ENCODE assay signal across 10 cellular contexts in genomic region chr9:89442501-89442978, GRCh38. TPM values are rescaled to one million over a fixed set of nuclear protein-coding genes. Genes with fewer than 3 reads are reported as not detected.
DNase-seq lines count a peak whose midpoint lies in the region; ATAC-seq and TF ChIP-seq lines count a peak whose summit lies in the region.
"Had no signal": no experiment of that assay in that cellular context is flagged by ENCODE, and none has a peak within 500 bp of the region (broad histone marks: within the 10 kb centered on the region; RNA-seq: fewer than 3 reads in every experiment).

No MANE protein-coding gene starts in this region.

- H3K4me3 Mint-ChIP-seq in GM23338 = no peak overlapping the region
- no peak overlapping the region for H3K4me3 Mint-ChIP-seq in HFFc6

- H2AFZ ChIP-seq in GM23338 (no peak overlapping the region), OCI-LY3 (ENCODE audit: low read depth, low read length) (no peak overlapping the region), neural cell (ENCODE audit: low read depth, low read length) (no peak overlapping the region)

- H3K9me3 ChIP-seq in OCI-LY3 (ENCODE audit: insufficient read depth, low read length) (no peaks in the 10 kb centered on the region), neural cell (ENCODE audit: low read length) (no peaks in the 10 kb centered on the region), BE2C (no peaks in the 10 kb centered on the region)

- no peak for TF ChIP-seq CTCF in GM23338 (conservative IDR thresholded peaks at IDR 0.05; ENCODE audit: low read depth in 2 of 2)
- TF ChIP-seq CTCF in OCI-LY3 (IDR thresholded peaks at IDR 0.05; ENCODE audit: low read depth, low read length) = no peak
- no peak for TF ChIP-seq CTCF in neural cell (IDR thresholded peaks at IDR 0.05; ENCODE audit: poor library complexity, severe bottlenecking)
- TF ChIP-seq CTCF in HFFc6 (IDR thresholded peaks at IDR 0.05) = no peak
- no peak for TF ChIP-seq CTCF in BE2C (IDR thresholded peaks at IDR 0.05; ENCODE audit: low read depth, low read length)

- H3K79me2 ChIP-seq in GM23338 (replicated peaks; ENCODE audit: insufficient read depth) (peaks cover 63% of the 10 kb centered on the region), OCI-LY3 (ENCODE audit: low read length) (no peaks in the 10 kb centered on the region), neural cell (replicated peaks; ENCODE audit: insufficient read depth, low read length) (peaks cover 28% of the 10 kb centered on the region)

- H3K4me1 ChIP-seq in GM23338 (ENCODE audit: insufficient read depth) = peaks cover 13% of the 10 kb centered on the region; the same call in 1 of the 2 replicates
- H3K4me1 ChIP-seq in OCI-LY3 (ENCODE audit: low read length) = peaks cover 10% of the 10 kb centered on the region
- H3K4me1 ChIP-seq in BE2C = no peaks in the 10 kb centered on the region

- TF ChIP-seq EP300 in neural cell (conservative IDR thresholded peaks at IDR 0.05; ENCODE audit: poor library complexity, severe bottlenecking) = no peak

- no peaks in the 10 kb centered on the region for H3K9me3 Mint-ChIP-seq in GM23338
- H3K9me3 Mint-ChIP-seq in HFFc6 = no peaks in the 10 kb centered on the region; the same call in 1 of the 2 replicates

- no peaks in the 10 kb centered on the region for H3K36me3 ChIP-seq in GM23338 (ENCODE audit: insufficient read depth)
- no peaks in the 10 kb centered on the region for H3K36me3 ChIP-seq in OCI-LY3 (replicated peaks; ENCODE audit: low read depth, low read length)
- no peaks in the 10 kb centered on the region for H3K36me3 ChIP-seq in neural cell (ENCODE audit: insufficient read depth, low read length)
- no peaks in the 10 kb centered on the region for H3K36me3 ChIP-seq in BE2C

- no peak for DNase-seq in GM23338 (ENCODE audit: low spot score)
- no peak for DNase-seq in HFFc6
- DNase-seq in BE2C = no peak
- DNase-seq in DMS 273 treated with DMSO at 0.1 percent for 48 hours (lab: John Stamatoyannopoulos, UW) = no peak
- no peak for DNase-seq in activated CD4-positive, alpha-beta T cell treated with anti-CD3 and anti-CD28 coated beads, Interleukin-2, amount 50 U/mL, for 48 hours
- DNase-seq: activated CD4-positive, CD25-positive, alpha-beta regulatory T cell; NCI-H1417 had no signal

- H3K27ac ChIP-seq in GM23338 (ENCODE audit: low read depth) (no peak overlapping the region), OCI-LY3 (ENCODE audit: low read length) (no peak overlapping the region), neural cell (ENCODE audit: low read length) (peak overlapping the region; percentile 28)

- peak overlapping the region; percentile 72; the same call in 1 of the 2 replicates for H3K27ac Mint-ChIP-seq in GM23338
- no peak overlapping the region for H3K27ac Mint-ChIP-seq in HFFc6

- no peak for TF ChIP-seq RAD21 in neural cell (conservative IDR thresholded peaks at IDR 0.05)

- H3K36me3 Mint-ChIP-seq in GM23338 (ENCODE audit: low read depth) = peaks cover 8% of the 10 kb centered on the region; the same call in 2 of the 3 replicates
- no peaks in the 10 kb centered on the region for H3K36me3 Mint-ChIP-seq in HFFc6 (ENCODE audit: low read depth)

- H3K4me2 ChIP-seq in GM23338 = no peak overlapping the region
- H3K4me2 ChIP-seq in OCI-LY3 (ENCODE audit: low read length) = peak overlapping the region; percentile 26; the same call in 1 of the 2 replicates
- H3K4me2 ChIP-seq in neural cell (ENCODE audit: low read length) = no peak overlapping the region

- ATAC-seq in GM18907 (IDR thresholded peaks at IDR 0.05; ENCODE audit: unreplicated experiment) (peak; percentile 36), GM23338 (no peak; the same call in 2 of the 3 replicates)

- H3K27me3 ChIP-seq in GM23338 (ENCODE audit: insufficient read depth) (no peaks in the 10 kb centered on the region), OCI-LY3 (ENCODE audit: low read depth, low read length) (no peaks in the 10 kb centered on the region), neural cell (ENCODE audit: insufficient read depth, low read depth, low read length) (no peaks in the 10 kb centered on the region), BE2C (no peaks in the 10 kb centered on the region)

- peaks cover 3% of the 10 kb centered on the region; the same call in 1 of the 2 replicates for H4K20me1 ChIP-seq in GM23338 (replicated peaks; ENCODE audit: insufficient read depth)
- peaks cover 16% of the 10 kb centered on the region for H4K20me1 ChIP-seq in OCI-LY3 (ENCODE audit: insufficient read depth, low read length)
- H4K20me1 ChIP-seq in neural cell (ENCODE audit: insufficient read depth) = no peaks in the 10 kb centered on the region

- H3K4me1 Mint-ChIP-seq in GM23338 (peaks cover 53% of the 10 kb centered on the region), HFFc6 (ENCODE audit: low read depth) (no peaks in the 10 kb centered on the region)

- H3K4me3 ChIP-seq in GM23338 (no peak overlapping the region), OCI-LY3 (ENCODE audit: low read length) (no peak overlapping the region), neural cell (ENCODE audit: low read length) (no peak overlapping the region), BE2C (ENCODE audit: low read depth, low read length) (no peak overlapping the region)

- H3F3A ChIP-seq in GM23338 (replicated peaks; ENCODE audit: low read depth) (no peaks in the 10 kb centered on the region), neural cell (ENCODE audit: insufficient read depth, low read length, poor library complexity, severe bottlenecking) (no peaks in the 10 kb centered on the region)

- H3K9me2 ChIP-seq in GM23338 (ENCODE audit: insufficient read depth) (no peaks in the 10 kb centered on the region), neural cell (ENCODE audit: insufficient read depth, low read length) (no peaks in the 10 kb centered on the region)

- H3K27me3 Mint-ChIP-seq in GM23338 (ENCODE audit: insufficient read depth, low read depth, poor library complexity) (peaks cover 9% of the 10 kb centered on the region), HFFc6 (ENCODE audit: insufficient read depth) (peaks cover 19% of the 10 kb centered on the region)

- H3K9ac ChIP-seq in OCI-LY3 (ENCODE audit: low read length) = no peak overlapping the region
- no peak overlapping the region for H3K9ac ChIP-seq in neural cell (ENCODE audit: low read length)

TF ChIP-seq in GM23338, 12 proteins besides CTCF, POLR2A, EP300 and RAD21 (continues in another document):
- TF ChIP-seq REST (IDR thresholded peaks at IDR 0.05; ENCODE audit: unreplicated experiment) = no peak
- no peak for TF ChIP-seq JUNB (IDR thresholded peaks at IDR 0.05; ENCODE audit: unreplicated experiment)

TF ChIP-seq in neural cell, 6 proteins besides CTCF, POLR2A, EP300 and RAD21:
- no peak for TF ChIP-seq MXI1 (conservative IDR thresholded peaks at IDR 0.05; ENCODE audit: poor library complexity, severe bottlenecking)
- no peak for TF ChIP-seq TAF1 (IDR thresholded peaks at IDR 0.05; ENCODE audit: low read depth)
- no peak for TF ChIP-seq REST (IDR thresholded peaks at IDR 0.05; ENCODE audit: borderline replicate concordance)
- TF ChIP-seq POLR2AphosphoS5 (IDR thresholded peaks at IDR 0.05) = no peak
- TF ChIP-seq EZH2 (IDR thresholded peaks at IDR 0.05; ENCODE audit: borderline replicate concordance, insufficient read depth, low read length, poor library complexity, severe bottlenecking) = no peak
- no peak for TF ChIP-seq SMC3 (conservative IDR thresholded peaks at IDR 0.05; ENCODE audit: poor library complexity)

RNA-seq across cellular contexts. Expression of gene SEMA4D, which starts 55.4 kb away (rescaled TPM):
- total RNA-seq in GM23338 (2014; rRNA removed; shearing (Covaris generic)) = 48.0 and 63.0 TPM in 2 replicates
- polyA plus RNA-seq in GM23338 (2016; fragmentation: Nextera tagmentation; extraction: Ambion mirVana) = 17.1 and 19.3 TPM in 2 replicates
- 34.0 and 40.9 TPM in 2 replicates for polyA plus RNA-seq in neural cell
- 47.5 and 67.0 TPM in 2 replicates for polyA minus RNA-seq in neural cell
- total RNA-seq in HFFc6 (2021; fragmentation: NEBNext Ultra II Directional; extraction: Animal tissue kit (Norgen Biotek cat#: 25700)) = not detected
- polyA plus RNA-seq in BE2C (2012; ENCODE audit: insufficient read depth, insufficient read length, low read depth) = 5.2 TPM

Comparison
In these comparisons a context has a peak if more than half of its experiments do, and no peak if none do; other contexts are left out.
1. RNA of gene SEMA4D, which starts 55.4 kb away (total RNA-seq): 48.0 to 63.0 TPM in GM23338; not detected in HFFc6; every median in the first group is over 10 times any median in the second.